8 cellular contexts compared by ENCODE assay signal in genomic region chr20:24102290-24102689, GRCh38.
DNase-seq lines count a peak whose midpoint lies in the region; ATAC-seq lines count a peak whose summit lies in the region.

No MANE protein-coding gene starts in this region.

- DNase-seq in Ammon's horn (ENCODE audit: low spot score) = peak; percentile 19
- peak in 1 of 2 experiments; percentile 48 for DNase-seq in SJSA1 (ENCODE audit: low read depth in 1 of 2, low spot score in 2 of 2)
- DNase-seq in iPS DF 19.7 (ENCODE audit: low read depth, low spot score) = peak; percentile 57
- DNase-seq in NCI-H510A (lab: John Stamatoyannopoulos, UW) = no peak
- DNase-seq in pons (ENCODE audit: low spot score) = no peak
- DNase-seq in NCI-H2029 (lab: John Stamatoyannopoulos, UW) = no peak
- no peak for DNase-seq in activated gamma-delta T cell (lab: John Stamatoyannopoulos, UW)

- no peaks in the 10 kb centered on the region for H3K36me3 ChIP-seq in SJSA1

- peaks cover 58% of the 10 kb centered on the region for H3K4me1 ChIP-seq in SJSA1 (replicated peaks)

- H3K4me3 ChIP-seq in SJSA1 = no peak overlapping the region

- peak overlapping the region; percentile 52 for H3K27ac ChIP-seq in SJSA1

- ATAC-seq in GM18867 (IDR thresholded peaks at IDR 0.05; ENCODE audit: unreplicated experiment) = peak; percentile 67

- no peaks in the 10 kb centered on the region for H3K27me3 ChIP-seq in SJSA1 (replicated peaks)

- no peaks in the 10 kb centered on the region for H3K9me3 ChIP-seq in SJSA1 (replicated peaks)

Comparison
In these comparisons a context has a peak if more than half of its experiments do, and no peak if none do; other contexts are left out.
1. DNase-seq: peak in Ammon's horn (single experiment) and iPS DF 19.7 (single experiment); none in NCI-H510A (single experiment), pons (single experiment), NCI-H2029 (single experiment) and activated gamma-delta T cell (single experiment).